ENCODE assay signal across 19 cellular contexts in the genomic region with DNA sequence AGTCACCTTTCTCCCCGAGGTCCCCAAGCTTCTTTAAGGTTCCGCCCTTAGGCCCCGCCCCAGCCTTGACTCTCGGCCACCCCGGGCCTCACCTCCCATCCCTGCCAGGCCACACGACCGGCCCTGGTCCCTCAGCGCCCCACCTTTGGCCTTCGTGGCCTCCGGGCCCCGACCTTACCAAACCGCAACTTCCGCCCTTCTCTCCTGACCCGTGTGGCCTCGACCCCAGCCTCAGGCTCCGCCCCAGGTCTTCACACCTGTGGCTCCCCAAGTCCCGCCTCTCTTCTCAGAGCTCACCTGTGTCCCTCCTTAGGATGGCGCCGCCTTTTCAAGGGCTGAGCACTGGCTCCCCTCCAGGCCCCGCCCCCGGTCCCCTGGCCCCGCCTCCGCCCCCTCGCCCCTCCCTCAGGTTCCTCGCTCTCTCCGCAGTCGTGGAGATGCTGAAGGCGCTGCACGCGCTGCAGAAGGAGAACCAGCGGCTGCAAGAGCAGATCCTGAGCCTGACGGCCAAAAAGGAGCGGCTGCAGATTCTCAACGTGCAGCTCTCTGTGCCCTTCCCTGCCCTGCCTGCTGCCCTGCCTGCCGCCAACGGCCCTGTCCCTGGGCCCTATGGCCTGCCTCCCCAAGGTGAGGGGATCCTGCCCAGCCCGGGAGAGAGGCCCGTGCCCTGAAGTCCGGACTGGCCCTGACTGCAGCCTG. TPM values are rescaled to one million over a fixed set of nuclear protein-coding genes. Genes with fewer than 3 reads are reported as not detected.
DNase-seq lines count a peak whose midpoint lies in the region; ATAC-seq, FAIRE-seq and TF ChIP-seq lines count a peak whose summit lies in the region.
"Had no signal": no experiment of that assay in that cellular context is flagged by ENCODE, and none has a peak within 500 bp of the region (broad histone marks: within the 10 kb centered on the region; RNA-seq: fewer than 3 reads in every experiment).

No MANE protein-coding gene starts in this region.

- peak; percentile 16 for DNase-seq in DMS53 (lab: John Stamatoyannopoulos, UW)
- no peak for DNase-seq in DMS53 treated with DMSO at 0.1 percent for 48 hours (lab: John Stamatoyannopoulos, UW; ENCODE audit: unreplicated experiment)
- DNase-seq in H1 (ENCODE audit: low read depth in 1 of 2, low spot score in 2 of 2) = peak; percentile 50 to 81
- peak; percentile 91 for DNase-seq in mesendoderm
- DNase-seq in left lobe of liver (ENCODE audit: low spot score) = no peak
- no peak for DNase-seq in coronary artery (ENCODE audit: low spot score)
- DNase-seq in NCI-H2171 treated with DMSO at 0.1 percent for 48 hours (lab: John Stamatoyannopoulos, UW) = no peak
- DNase-seq: activated effector memory CD4-positive, alpha-beta T cell treated with anti-CD3 and anti-CD28 coated beads, Interleukin-2, amount 50 U/mL, for 16 hours; foreskin fibroblast; NCI-H446; psoas muscle; RPMI8226; SW 1271; transverse colon had no signal

- no peaks in the 10 kb centered on the region for H4K20me1 ChIP-seq in H1 (replicated peaks in 1 of 2; ENCODE audit: control insufficient read depth in 1 of 2, insufficient read depth in 2 of 2, low read length in 2 of 2)

- H3K4ac ChIP-seq in H1 (replicated peaks; ENCODE audit: insufficient read length, low read depth, low read length) (no peak overlapping the region), mesendoderm (ENCODE audit: low read depth, low read length) (peak overlapping the region; percentile 65)

- WGBS in H1 (ENCODE audit: extremely low coverage in 1 of 2, insufficient coverage in 1 of 2, insufficient read length in 1 of 2, insufficient replicate concordance in 2 of 2, low coverage in 1 of 2, low lambda C conversion rate in 2 of 2, missing lambda C conversion rate in 1 of 2), 2 experiments = 55% methylated on average over 27 of the region's 39 CpGs; no CpG with 5 or more reads in 1 of the 2 experiments
- WGBS in mesendoderm (ENCODE audit: extremely low coverage, insufficient coverage, low lambda C conversion rate) = no CpG with 5 or more reads among the region's 39 CpGs

- CTCF ChIA-PET in H1 (lab: Charles Lee; ENCODE audit: partially characterized antibody) = interaction anchor here (0.8 to 7.9 kb wide), 10 partner anchors 11 to 1635 kb away, joined by 3 to 49 read pairs (median 4); a partner anchor contains a TSS

- H3K4me2 ChIP-seq in H1 (ENCODE audit: insufficient read depth in 1 of 2, low read depth in 2 of 2, low read length in 2 of 2) (peak overlapping the region; percentile 57 to 73), mesendoderm (ENCODE audit: low read length) (peak overlapping the region; percentile 94)

- TF ChIP-seq POLR2A in GM18951 (IDR thresholded peaks at IDR 0.05; ENCODE audit: extremely low read depth, insufficient read depth, insufficient read length) = peak; percentile 5
- no peak for TF ChIP-seq POLR2A in H1 (IDR thresholded peaks at IDR 0.05; ENCODE audit: control extremely low read depth in 1 of 2, low read depth in 2 of 2, low read length in 2 of 2)

- H4K5ac ChIP-seq in H1 (ENCODE audit: insufficient read length, low read depth, low read length) = no peak overlapping the region
- no peak overlapping the region for H4K5ac ChIP-seq in mesendoderm (ENCODE audit: low read length)

- no peak for FAIRE-seq in H1 (lab: Jason Lieb, UNC)
- FAIRE-seq: astrocyte, endothelial cell of umbilical vein had no signal

- no peak for TF ChIP-seq RAD21 in H1 (IDR thresholded peaks at IDR 0.05 in 1 of 2, conservative IDR thresholded peaks at IDR 0.05 in 1 of 2; ENCODE audit: low read depth in 2 of 2, low read length in 2 of 2)

- TF ChIP-seq EP300 in H1 (IDR thresholded peaks at IDR 0.05; ENCODE audit: borderline replicate concordance in 1 of 2, low read depth in 2 of 2, low read length in 2 of 2) = no peak

- H3K79me2 ChIP-seq in H1 (ENCODE audit: control insufficient read depth in 1 of 2, insufficient read depth in 2 of 2, low read length in 2 of 2) (no peaks in the 10 kb centered on the region), mesendoderm (ENCODE audit: control insufficient read depth, insufficient read depth, low read length) (no peaks in the 10 kb centered on the region)

- no peak overlapping the region for H4K91ac ChIP-seq in H1 (replicated peaks; ENCODE audit: insufficient read length, low read length)

- no peak overlapping the region for H2BK20ac ChIP-seq in H1 (ENCODE audit: low read length)

- H3K36me3 ChIP-seq in H1 (ENCODE audit: control insufficient read depth in 2 of 4, insufficient read depth in 4 of 4, low read length in 3 of 4) = no peaks in the 10 kb centered on the region
- no peaks in the 10 kb centered on the region for H3K36me3 ChIP-seq in mesendoderm (ENCODE audit: control insufficient read depth, insufficient read depth, low read length)

- H3K79me1 ChIP-seq in H1 (ENCODE audit: low read depth, low read length) (no peaks in the 10 kb centered on the region), mesendoderm (ENCODE audit: low read length) (no peaks in the 10 kb centered on the region)

- H3K9me3 ChIP-seq in H1 (ENCODE audit: insufficient read depth in 2 of 2, low read depth in 1 of 2, low read length in 1 of 2) = no peaks in the 10 kb centered on the region
- H3K9me3 ChIP-seq: psoas muscle, transverse colon had no signal

- H2BK5ac ChIP-seq in H1 (ENCODE audit: low read depth, low read length) (peak overlapping the region; percentile 78; the same call in 1 of the 2 replicates), mesendoderm (ENCODE audit: low read length) (no peak overlapping the region)

- H3K4me3 ChIP-seq in H1 (ENCODE audit: extremely low read depth in 1 of 4, insufficient read depth in 2 of 4, low read depth in 3 of 4, low read length in 4 of 4) (peak overlapping the region in 3 of 4 experiments; percentile 2 to 40 (median 17); a peak in 5 of 8 replicates), mesendoderm (ENCODE audit: low read length) (peak overlapping the region; percentile 26), coronary artery (no peak overlapping the region)
- H3K4me3 ChIP-seq: psoas muscle, transverse colon had no signal

- H2AK5ac ChIP-seq in H1 (ENCODE audit: low read depth, low read length) (no peak overlapping the region), mesendoderm (ENCODE audit: low read length) (no peak overlapping the region)

- no peak overlapping the region for H3K14ac ChIP-seq in H1 (ENCODE audit: insufficient read length)

- H3K4me1 ChIP-seq in H1 (replicated peaks in 1 of 4; ENCODE audit: control insufficient read depth in 3 of 4, insufficient read depth in 4 of 4, low read length in 3 of 4) (peaks cover 11 to 29% (median 16%) of the 10 kb centered on the region in 4 experiments), mesendoderm (ENCODE audit: control insufficient read depth, low read depth, low read length) (peaks cover 3% of the 10 kb centered on the region)
- H3K4me1 ChIP-seq: psoas muscle had no signal

- no peak for ATAC-seq in left lobe of liver
- ATAC-seq: natural killer cell treated with Interleukin-12 subunit alpha and Interleukin-12 subunit beta and Interleukin-15 and Interleukin-18, amount 100 ng/mL, for 72 hours had no signal

- no peak overlapping the region for H2BK15ac ChIP-seq in H1 (ENCODE audit: low read length)
- no peak overlapping the region for H2BK15ac ChIP-seq in mesendoderm (replicated peaks; ENCODE audit: low read depth)

- POLR2A ChIA-PET in H1 (lab: Charles Lee; ENCODE audit: partially characterized antibody) = interaction anchor here (0.9 to 3.7 kb wide), 11 partner anchors 8 to 133 kb away, joined by 3 to 29 read pairs (median 7); a partner anchor contains a TSS

- in situ Hi-C loops in GM18951 (cut with MboI; ENCODE audit: low sequenced_read_pairs, unreplicated experiment) = no loop called here

- H2AFZ ChIP-seq in H1 (ENCODE audit: low read length) = no peak overlapping the region

- H4K8ac ChIP-seq in H1 (ENCODE audit: extremely low read depth, insufficient read depth, low read length) = no peak overlapping the region; the same call in 1 of the 2 replicates
- H4K8ac ChIP-seq in mesendoderm (ENCODE audit: low read depth, low read length) = no peak overlapping the region

- H3K9ac ChIP-seq in H1 (replicated peaks in 1 of 4; ENCODE audit: extremely low read depth in 1 of 4, low read depth in 3 of 4, low read length in 3 of 4) (no peak overlapping the region; a peak in 1 of 7 replicates), mesendoderm (ENCODE audit: low read length) (peak overlapping the region; percentile 78)

- H3K23me2 ChIP-seq in H1 (ENCODE audit: low read depth, low read length) = peaks cover 2% of the 10 kb centered on the region; the same call in 1 of the 2 replicates

- H2BK12ac ChIP-seq in H1 (ENCODE audit: low read depth, low read length) = peak overlapping the region; percentile 60; the same call in 1 of the 2 replicates

- H3K56ac ChIP-seq in H1 (replicated peaks; ENCODE audit: insufficient read length, low read depth, low read length) (no peak overlapping the region), mesendoderm (ENCODE audit: low read length) (peak overlapping the region; percentile 80)

- H2BK120ac ChIP-seq in H1 (replicated peaks; ENCODE audit: low read depth, low read length) (no peak overlapping the region), mesendoderm (ENCODE audit: low read depth, low read length) (no peak overlapping the region)

- H3K27ac ChIP-seq in H1 (ENCODE audit: low read depth, low read length) (no peak overlapping the region), mesendoderm (ENCODE audit: low read depth, low read length) (peak overlapping the region; percentile 74), coronary artery (peak overlapping the region in 1 of 2 donors; percentile 22)
- H3K27ac ChIP-seq: psoas muscle, transverse colon, VCaP had no signal

- TF ChIP-seq CTCF in H1 (IDR thresholded peaks at IDR 0.05; ENCODE audit: control extremely low read depth in 1 of 3, insufficient read depth in 1 of 3, low read depth in 1 of 3, low read length in 3 of 3) = no peak
- no peak for TF ChIP-seq CTCF in coronary artery (IDR thresholded peaks at IDR 0.05)

- H3K27me3 ChIP-seq in H1 (replicated peaks in 1 of 4; ENCODE audit: control insufficient read depth in 3 of 4, extremely low read depth in 1 of 4, insufficient read depth in 3 of 4, low read length in 3 of 4) = peaks cover 0 to 10% (median 7%) of the 10 kb centered on the region in 4 experiments; a peak in 6 of 7 replicates
- H3K27me3 ChIP-seq in mesendoderm (ENCODE audit: insufficient read depth, low read length, poor library complexity) = no peaks in the 10 kb centered on the region
- H3K27me3 ChIP-seq: transverse colon had no signal

- H3K23ac ChIP-seq in H1 (ENCODE audit: insufficient read length) = no peak overlapping the region
- no peak overlapping the region for H3K23ac ChIP-seq in mesendoderm (ENCODE audit: low read length)

- H3K18ac ChIP-seq in H1 (ENCODE audit: extremely low read depth, low read length) (no peak overlapping the region; the same call in none of the 2 replicates), mesendoderm (ENCODE audit: low read length) (peak overlapping the region; percentile 24)

RNA-seq across cellular contexts. Expression of a gene that starts 10.0 kb away (rescaled TPM):
- total RNA-seq in H1 (2021; fragmentation: NEBNext Ultra II Directional; extraction: Animal tissue kit (Norgen Biotek cat#: 25700)) = 11.1 and 11.6 TPM in 2 replicates
- 8.4 and 9.4 TPM in 2 replicates for polyA plus RNA-seq in H1 (2011; rRNA removed)
- 6.7 TPM for polyA plus RNA-seq in H1 (2011; cell fraction: cytosol; rRNA removed)
- polyA plus RNA-seq in H1 (2011; cell fraction: nucleus; rRNA removed) = 7.1 TPM
- polyA plus RNA-seq in H1 (2012, experiment 1 of 2) = 7.7 to 15.0 TPM (median 9.7 TPM) in 4 replicates
- polyA plus RNA-seq in H1 (2012, experiment 2 of 2) = 8.8 TPM
- polyA plus RNA-seq in H1 (2013, experiment 1 of 2) = 7.5 TPM
- polyA plus RNA-seq in H1 (2013, experiment 2 of 2) = 8.1 TPM
- 1.8 and 3.9 TPM in 2 replicates for polyA minus RNA-seq in H1 (2011; rRNA and poly(A)+ RNA removed)
- 5.7 TPM for polyA minus RNA-seq in H1 (2011; cell fraction: cytosol; rRNA and poly(A)+ RNA removed)
- 6.7 TPM for polyA minus RNA-seq in H1 (2011; cell fraction: nucleus; rRNA and poly(A)+ RNA removed)
- polyA plus RNA-seq in mesendoderm (2013, experiment 1 of 2) = 7.5 TPM
- 8.7 TPM for polyA plus RNA-seq in mesendoderm (2013, experiment 2 of 2)
- 81.9 TPM for total RNA-seq in left lobe of liver

RNA-seq across cellular contexts. Expression of a gene that starts 15.0 kb away (rescaled TPM):
- 7.7 and 8.0 TPM in 2 replicates for total RNA-seq in H1 (2021; fragmentation: NEBNext Ultra II Directional; extraction: Animal tissue kit (Norgen Biotek cat#: 25700))
- polyA plus RNA-seq in H1 (2011; rRNA removed) = 6.5 and 7.7 TPM in 2 replicates
- 9.3 TPM for polyA plus RNA-seq in H1 (2011; cell fraction: cytosol; rRNA removed)
- 57.8 TPM for polyA plus RNA-seq in H1 (2011; cell fraction: nucleus; rRNA removed)
- polyA plus RNA-seq in H1 (2012, experiment 1 of 2) = 8.9 to 16.8 TPM (median 11.1 TPM) in 4 replicates
- polyA plus RNA-seq in H1 (2012, experiment 2 of 2) = 5.1 TPM
- 3.0 TPM for polyA plus RNA-seq in H1 (2013, experiment 1 of 2)
- polyA plus RNA-seq in H1 (2013, experiment 2 of 2) = 2.4 TPM
- polyA minus RNA-seq in H1 (2011; rRNA and poly(A)+ RNA removed) = 8.2 and 12.8 TPM in 2 replicates
- 6.0 TPM for polyA minus RNA-seq in H1 (2011; cell fraction: cytosol; rRNA and poly(A)+ RNA removed)
- polyA minus RNA-seq in H1 (2011; cell fraction: nucleus; rRNA and poly(A)+ RNA removed) = 19.7 TPM
- 5.4 TPM for polyA plus RNA-seq in mesendoderm (2013, experiment 1 of 2)
- polyA plus RNA-seq in mesendoderm (2013, experiment 2 of 2) = 5.4 TPM
- total RNA-seq in left lobe of liver = 29.5 TPM

RNA-seq across cellular contexts. Expression of a gene that starts 28.0 kb away (rescaled TPM):
- 86.1 and 93.3 TPM in 2 replicates for total RNA-seq in H1 (2021; fragmentation: NEBNext Ultra II Directional; extraction: Animal tissue kit (Norgen Biotek cat#: 25700))
- polyA plus RNA-seq in H1 (2011; rRNA removed) = 42.1 and 81.4 TPM in 2 replicates
- 29.9 TPM for polyA plus RNA-seq in H1 (2011; cell fraction: cytosol; rRNA removed)
- polyA plus RNA-seq in H1 (2011; cell fraction: nucleus; rRNA removed) = 84.7 TPM
- polyA plus RNA-seq in H1 (2012, experiment 1 of 2) = 75.9 to 100 TPM (median 96.1 TPM) in 4 replicates
- polyA plus RNA-seq in H1 (2012, experiment 2 of 2) = 61.3 TPM
- 40.8 TPM for polyA plus RNA-seq in H1 (2013, experiment 1 of 2)
- 42.2 TPM for polyA plus RNA-seq in H1 (2013, experiment 2 of 2)
- 13.2 and 28.0 TPM in 2 replicates for polyA minus RNA-seq in H1 (2011; rRNA and poly(A)+ RNA removed)
- 57.5 TPM for polyA minus RNA-seq in H1 (2011; cell fraction: cytosol; rRNA and poly(A)+ RNA removed)
- polyA minus RNA-seq in H1 (2011; cell fraction: nucleus; rRNA and poly(A)+ RNA removed) = 21.4 TPM
- 56.1 TPM for polyA plus RNA-seq in mesendoderm (2013, experiment 1 of 2)
- 55.8 TPM for polyA plus RNA-seq in mesendoderm (2013, experiment 2 of 2)
- total RNA-seq in left lobe of liver = 4.4 TPM
- total RNA-seq: natural killer cell treated with Interleukin-12 subunit alpha and Interleukin-12 subunit beta and Interleukin-15 and Interleukin-18, amount 100 ng/mL, for 72 hours had no signal

RNA-seq across cellular contexts. Expression of a gene that starts 32.4 kb away (rescaled TPM):
- 291 and 301 TPM in 2 replicates for total RNA-seq in H1 (2021; fragmentation: NEBNext Ultra II Directional; extraction: Animal tissue kit (Norgen Biotek cat#: 25700))
- 866 and 914 TPM in 2 replicates for polyA plus RNA-seq in H1 (2011; rRNA removed)
- polyA plus RNA-seq in H1 (2011; cell fraction: cytosol; rRNA removed) = 619 TPM
- 473 TPM for polyA plus RNA-seq in H1 (2011; cell fraction: nucleus; rRNA removed)
- polyA plus RNA-seq in H1 (2012, experiment 1 of 2) = 334 to 383 TPM (median 362 TPM) in 4 replicates
- polyA plus RNA-seq in H1 (2012, experiment 2 of 2) = 693 TPM
- 292 TPM for polyA plus RNA-seq in H1 (2013, experiment 1 of 2)
- polyA plus RNA-seq in H1 (2013, experiment 2 of 2) = 289 TPM
- polyA minus RNA-seq in H1 (2011; rRNA and poly(A)+ RNA removed) = 275 and 292 TPM in 2 replicates
- polyA minus RNA-seq in H1 (2011; cell fraction: cytosol; rRNA and poly(A)+ RNA removed) = 96.6 TPM
- polyA minus RNA-seq in H1 (2011; cell fraction: nucleus; rRNA and poly(A)+ RNA removed) = 86.6 TPM
- polyA plus RNA-seq in mesendoderm (2013, experiment 1 of 2) = 307 TPM
- 321 TPM for polyA plus RNA-seq in mesendoderm (2013, experiment 2 of 2)
- total RNA-seq in left lobe of liver = 98.2 TPM

RNA-seq across cellular contexts. Expression of a gene that starts 45.3 kb away (rescaled TPM):
- total RNA-seq in H1 (2021; fragmentation: NEBNext Ultra II Directional; extraction: Animal tissue kit (Norgen Biotek cat#: 25700)) = 3.3 and 4.0 TPM in 2 replicates
- 1.5 and 2.1 TPM in 2 replicates for polyA plus RNA-seq in H1 (2011; rRNA removed)
- 2.1 TPM for polyA plus RNA-seq in H1 (2011; cell fraction: cytosol; rRNA removed)
- polyA plus RNA-seq in H1 (2011; cell fraction: nucleus; rRNA removed) = 2.2 TPM
- polyA plus RNA-seq in H1 (2012, experiment 1 of 2) = 4.3 to 5.9 TPM (median 5.2 TPM) in 4 replicates
- polyA plus RNA-seq in H1 (2012, experiment 2 of 2) = 5.1 TPM
- polyA plus RNA-seq in H1 (2013, experiment 1 of 2) = 1.3 TPM
- polyA plus RNA-seq in H1 (2013, experiment 2 of 2) = 1.3 TPM
- polyA minus RNA-seq in H1 (2011; rRNA and poly(A)+ RNA removed) = 0.78 and 1.5 TPM in 2 replicates
- polyA minus RNA-seq in H1 (2011; cell fraction: cytosol; rRNA and poly(A)+ RNA removed) = 1.8 TPM
- 2.2 TPM for polyA minus RNA-seq in H1 (2011; cell fraction: nucleus; rRNA and poly(A)+ RNA removed)
- polyA plus RNA-seq in mesendoderm (2013, experiment 1 of 2) = 1.3 TPM
- 1.3 TPM for polyA plus RNA-seq in mesendoderm (2013, experiment 2 of 2)
- 2.7 TPM for total RNA-seq in left lobe of liver

Comparison
In these comparisons a context has a peak if more than half of its experiments do, and no peak if none do; other contexts are left out.
1. DNase-seq: peak in DMS53 (single experiment), H1 (2 of 2) and mesendoderm (single experiment); none in DMS53 treated with DMSO at 0.1 percent for 48 hours (single experiment), left lobe of liver (single experiment), coronary artery (single experiment) and NCI-H2171 treated with DMSO at 0.1 percent for 48 hours (single experiment).
2. RNA of a gene that starts 28.0 kb away (total RNA-seq): 86.1 to 93.3 TPM in H1; 4.4 TPM in left lobe of liver (single experiment); every median in the first group is over 10 times any median in the second.